Comparison of ENCODE assay signal across 17 cellular contexts in the genomic region with DNA sequence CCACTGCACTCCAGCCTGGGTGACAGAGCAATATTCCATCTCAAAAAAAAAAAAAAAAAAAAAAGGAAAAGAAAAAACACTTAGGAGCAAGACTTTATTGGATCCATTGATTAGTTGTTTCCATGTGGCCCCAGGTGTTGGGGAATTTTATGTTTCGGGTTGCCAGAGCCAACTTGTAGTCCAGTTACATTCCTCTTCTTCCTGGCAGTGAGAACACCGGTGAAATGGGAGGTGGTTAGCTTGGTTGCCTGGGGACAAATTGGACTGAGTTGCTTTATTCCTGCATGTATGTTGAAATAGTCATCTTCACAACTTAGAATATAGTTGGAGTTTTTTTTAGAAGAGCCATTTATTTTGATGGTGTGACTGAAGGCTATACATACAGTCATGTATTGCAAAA. TPM values are rescaled to one million over a fixed set of nuclear protein-coding genes. Genes with fewer than 3 reads are reported as not detected.
DNase-seq lines count a peak whose midpoint lies in the region; ATAC-seq and TF ChIP-seq lines count a peak whose summit lies in the region.
"Had no signal": no experiment of that assay in that cellular context is flagged by ENCODE, and none has a peak within 500 bp of the region (broad histone marks: within the 10 kb centered on the region; RNA-seq: fewer than 3 reads in every experiment).

No MANE protein-coding gene starts in this region.

- 36% methylated on average over 2 of the region's 2 CpGs for WGBS in prostate gland

- peak; percentile 80 for DNase-seq in RWPE1 (ENCODE audit: low spot score)
- peak; percentile 64 for DNase-seq in prostate gland (ENCODE audit: low spot score)
- DNase-seq in NCI-H2196 (lab: John Stamatoyannopoulos, UW; ENCODE audit: unreplicated experiment), result no peak
- DNase-seq in NCI-H1092 (lab: John Stamatoyannopoulos, UW), result no peak
- no peak for DNase-seq in NCI-H510A (lab: John Stamatoyannopoulos, UW)
- DNase-seq: activated CD4-positive, alpha-beta memory T cell treated with anti-CD3 and anti-CD28 coated beads for 36 hours; activated T-cell treated with anti-CD3 and anti-CD28 coated beads, Interleukin-2, amount 50 U/mL, for 4 hours; CD4-positive, alpha-beta T cell; DMS79 treated with DMSO at 0.1 percent for 48 hours; mucosa of descending colon; NCI-H1105 treated with DMSO at 0.1 percent for 48 hours; occipital lobe had no signal

- no peaks in the 10 kb centered on the region for H3K27me3 ChIP-seq in prostate gland (replicated peaks; ENCODE audit: insufficient read depth)
- H3K27me3 ChIP-seq: thyroid gland had no signal

- H3K27ac ChIP-seq in HEK293 (ENCODE audit: extremely low read depth, low read depth, low read length) (no peak overlapping the region), RWPE1 (peak overlapping the region; percentile 76), prostate gland (no peak overlapping the region)
- H3K27ac ChIP-seq: thyroid gland had no signal

- intact Hi-C loops in prostate gland (cut with DNase I), result no loop called here

- no peak overlapping the region for H3K4me3 ChIP-seq in HEK293 (ENCODE audit: low read depth, low read length)
- no peak overlapping the region for H3K4me3 ChIP-seq in prostate gland
- H3K4me3 ChIP-seq: mucosa of descending colon, thyroid gland had no signal

- H3K4me1 ChIP-seq in HEK293 (ENCODE audit: control insufficient read depth, insufficient read depth, low read length) (peaks cover 12% of the 10 kb centered on the region; the same call in 1 of the 2 replicates), prostate gland (replicated peaks) (no peaks in the 10 kb centered on the region)

- ATAC-seq in esophagus mucosa (peak; percentile 58), HG03159 (IDR thresholded peaks at IDR 0.05; ENCODE audit: unreplicated experiment) (no peak)
- ATAC-seq: activated T-cell treated with anti-CD3 and anti-CD28 coated beads, Interleukin-2, amount 50 U/mL, for 4 hours; mucosa of descending colon; SK-N-SH treated with all-trans-retinoic acid at 6 μM for 48 hours had no signal

- H3K9me3 ChIP-seq in HEK293 (ENCODE audit: control insufficient read depth, insufficient read depth, low read depth, low read length), result no peaks in the 10 kb centered on the region
- H3K9me3 ChIP-seq in prostate gland, result no peaks in the 10 kb centered on the region
- H3K9me3 ChIP-seq: mucosa of descending colon, thyroid gland had no signal

- TF ChIP-seq POLR2A in prostate gland (IDR thresholded peaks at IDR 0.05), result no peak

- POLR2A ChIA-PET in HEK293 (lab: Yijun Ruan, JAX), result no interaction called here
- POLR2A ChIA-PET in RWPE1 (lab: Yijun Ruan, JAX; ENCODE audit: low non-redundant PET), result no interaction called here

- TF ChIP-seq CTCF in HEK293 (tag by site-specific recombination; IDR thresholded peaks at IDR 0.05) (no peak), RWPE1 (conservative IDR thresholded peaks at IDR 0.05; ENCODE audit: low read depth) (no peak), prostate gland (IDR thresholded peaks at IDR 0.05) (no peak)

- H3K36me3 ChIP-seq in HEK293 (ENCODE audit: control insufficient read depth in 2 of 2, insufficient read depth in 1 of 2, low read length in 2 of 2), result peaks cover 6 to 8% of the 10 kb centered on the region in 2 experiments; a peak in 2 of 3 replicates
- H3K36me3 ChIP-seq in prostate gland, result no peaks in the 10 kb centered on the region
- H3K36me3 ChIP-seq: thyroid gland had no signal

- CTCF ChIA-PET in HEK293 (lab: Yijun Ruan, JAX) (interaction anchor here (0.7 to 2.7 kb wide), 3 partner anchors 11 to 736 kb away, joined by 3 to 19 read pairs (median 3); no protein-coding TSS in a partner anchor), RWPE1 (lab: Yijun Ruan, JAX) (interaction anchor here (0.7 kb wide), 1 partner anchor 109 kb away, joined by 3 read pairs; no protein-coding TSS in a partner anchor)

TF ChIP-seq in HEK293, 187 proteins besides CTCF, POLR2A, EP300 and RAD21:
- TF ChIP-seq, protein P1, sequence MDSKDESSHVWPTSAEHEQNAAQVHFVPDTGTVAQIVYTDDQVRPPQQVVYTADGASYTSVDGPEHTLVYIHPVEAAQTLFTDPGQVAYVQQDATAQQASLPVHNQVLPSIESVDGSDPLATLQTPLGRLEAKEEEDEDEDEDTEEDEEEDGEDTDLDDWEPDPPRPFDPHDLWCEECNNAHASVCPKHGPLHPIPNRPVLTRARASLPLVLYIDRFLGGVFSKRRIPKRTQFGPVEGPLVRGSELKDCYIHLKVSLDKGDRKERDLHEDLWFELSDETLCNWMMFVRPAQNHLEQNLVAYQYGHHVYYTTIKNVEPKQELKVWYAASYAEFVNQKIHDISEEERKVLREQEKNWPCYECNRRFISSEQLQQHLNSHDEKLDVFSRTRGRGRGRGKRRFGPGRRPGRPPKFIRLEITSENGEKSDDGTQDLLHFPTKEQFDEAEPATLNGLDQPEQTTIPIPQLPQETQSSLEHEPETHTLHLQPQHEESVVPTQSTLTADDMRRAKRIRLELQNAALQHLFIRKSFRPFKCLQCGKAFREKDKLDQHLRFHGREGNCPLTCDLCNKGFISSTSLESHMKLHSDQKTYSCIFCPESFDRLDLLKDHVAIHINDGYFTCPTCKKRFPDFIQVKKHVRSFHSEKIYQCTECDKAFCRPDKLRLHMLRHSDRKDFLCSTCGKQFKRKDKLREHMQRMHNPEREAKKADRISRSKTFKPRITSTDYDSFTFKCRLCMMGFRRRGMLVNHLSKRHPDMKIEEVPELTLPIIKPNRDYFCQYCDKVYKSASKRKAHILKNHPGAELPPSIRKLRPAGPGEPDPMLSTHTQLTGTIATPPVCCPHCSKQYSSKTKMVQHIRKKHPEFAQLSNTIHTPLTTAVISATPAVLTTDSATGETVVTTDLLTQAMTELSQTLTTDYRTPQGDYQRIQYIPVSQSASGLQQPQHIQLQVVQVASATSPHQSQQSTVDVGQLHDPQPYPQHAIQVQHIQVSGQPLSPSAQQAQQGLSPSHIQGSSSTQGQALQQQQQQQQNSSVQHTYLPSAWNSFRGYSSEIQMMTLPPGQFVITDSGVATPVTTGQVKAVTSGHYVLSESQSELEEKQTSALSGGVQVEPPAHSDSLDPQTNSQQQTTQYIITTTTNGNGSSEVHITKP (tag by site-specific recombination; IDR thresholded peaks at IDR 0.05), result peak; percentile 80
- no peak for TF ChIP-seq SETDB1 (IDR thresholded peaks at IDR 0.05; ENCODE audit: insufficient read length, low read length)
- no peak for TF ChIP-seq ZNF311 (tag by site-specific recombination; IDR thresholded peaks at IDR 0.05; ENCODE audit: borderline replicate concordance)
- TF ChIP-seq, protein P2, sequence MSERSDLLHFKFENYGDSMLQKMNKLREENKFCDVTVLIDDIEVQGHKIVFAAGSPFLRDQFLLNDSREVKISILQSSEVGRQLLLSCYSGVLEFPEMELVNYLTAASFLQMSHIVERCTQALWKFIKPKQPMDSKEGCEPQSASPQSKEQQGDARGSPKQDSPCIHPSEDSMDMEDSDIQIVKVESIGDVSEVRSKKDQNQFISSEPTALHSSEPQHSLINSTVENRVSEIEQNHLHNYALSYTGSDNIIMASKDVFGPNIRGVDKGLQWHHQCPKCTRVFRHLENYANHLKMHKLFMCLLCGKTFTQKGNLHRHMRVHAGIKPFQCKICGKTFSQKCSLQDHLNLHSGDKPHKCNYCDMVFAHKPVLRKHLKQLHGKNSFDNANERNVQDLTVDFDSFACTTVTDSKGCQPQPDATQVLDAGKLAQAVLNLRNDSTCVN (tag by site-specific recombination; optimal IDR thresholded peaks at IDR 0.05), result no peak

RNA-seq across cellular contexts. Expression of a gene that starts 12.6 kb away (rescaled TPM):
- total RNA-seq in esophagus mucosa (52.8 TPM), prostate gland (10 to 100 TPM; 14.4 to 26.6 TPM)

Comparison
In these comparisons a context has a peak if more than half of its experiments do, and no peak if none do; other contexts are left out.
1. DNase-seq: peak in RWPE1 (single experiment) and prostate gland (single experiment); none in NCI-H2196 (single experiment), NCI-H1092 (single experiment) and NCI-H510A (single experiment).